Comparison of ENCODE assay signal across 1 cellular context in genomic region chr1:211324992-211325775, GRCh38.
TF ChIP-seq lines count a peak whose summit lies in the region.

No MANE protein-coding gene starts in this region.

TF ChIP-seq in GM23338, 12 proteins besides CTCF, POLR2A, EP300 and RAD21 (continued from another document):
- TF ChIP-seq ZNF462 (CRISPR knock-in tag; IDR thresholded peaks at IDR 0.05) (no peak), POLR2AphosphoS5 (IDR thresholded peaks at IDR 0.05; ENCODE audit: low read depth) (no peak), ETS1 (IDR thresholded peaks at IDR 0.05) (no peak)
